ENCODE assay signal across 13 cellular contexts in genomic region chr10:78911533-78912340, GRCh38.
A peak's percentile ranks its signal among the peaks of the same experiment; 100 is the strongest.
DNase-seq lines count a peak whose midpoint lies in the region; ATAC-seq and TF ChIP-seq lines count a peak whose summit lies in the region.
"Had no signal": no experiment of that assay in that cellular context is flagged by ENCODE, and none has a peak within 500 bp of the region (broad histone marks: within the 10 kb centered on the region; RNA-seq: fewer than 3 reads in every experiment).

No MANE protein-coding gene starts in this region.

- TF ChIP-seq POLR2A in gastroesophageal sphincter (IDR thresholded peaks at IDR 0.05), result no peak

- H3K27ac ChIP-seq in Karpas-422 (ENCODE audit: low read length), result peak overlapping the region; percentile 94; the same call in 1 of the 2 replicates
- H3K27ac ChIP-seq in left lung, result no peak overlapping the region
- H3K27ac ChIP-seq in gastroesophageal sphincter, result no peak overlapping the region
- H3K27ac ChIP-seq: PC-9 had no signal

- H3K4me3 ChIP-seq in Karpas-422 (ENCODE audit: low read length) (peak overlapping the region; percentile 41; the same call in 1 of the 2 replicates), left lung (no peak overlapping the region), gastroesophageal sphincter (no peak overlapping the region)
- H3K4me3 ChIP-seq: HAP-1, PC-9 had no signal

- H4K20me1 ChIP-seq in Karpas-422 (ENCODE audit: insufficient read depth, low read depth, low read length), result no peaks in the 10 kb centered on the region

- intact Hi-C loops in left lung (cut with DNase I) (loop anchor here in 1 of 2 donors (2.0 kb wide), 1 partner anchor 27 kb away; no protein-coding TSS in a partner anchor), posterior vena cava (cut with DNase I) (no loop called here)

- DNase-seq in DMS79 (lab: John Stamatoyannopoulos, UW), result peak; percentile 64
- DNase-seq in Karpas-422, result no peak
- DNase-seq in left lung, result peak in 1 of 2 donors; percentile 57
- peak; percentile 48 for DNase-seq in posterior vena cava (ENCODE audit: low spot score)
- no peak for DNase-seq in amniotic stem cell (lab: John Stamatoyannopoulos, UW)
- DNase-seq: EL, IMR-90, NCI-H774, PC-9, SK-N-SH had no signal

- WGBS in gastroesophageal sphincter (ENCODE audit: low coverage in 1 of 2), 2 donors, result 81 to 93% methylated on average over 3 to 7 of the region's 10 CpGs

- peak overlapping the region; percentile 67 for H3K9ac ChIP-seq in Karpas-422 (ENCODE audit: low read length)
- H3K9ac ChIP-seq: SK-N-SH had no signal

- H3K27me3 ChIP-seq in Karpas-422 (ENCODE audit: low read length) (no peaks in the 10 kb centered on the region), left lung (no peaks in the 10 kb centered on the region), gastroesophageal sphincter (no peaks in the 10 kb centered on the region)

- H3K9me2 ChIP-seq in Karpas-422 (replicated peaks; ENCODE audit: insufficient read depth, low read length), result no peaks in the 10 kb centered on the region
- H3K9me2 ChIP-seq: SK-N-SH had no signal

- no peaks in the 10 kb centered on the region for H3K36me3 ChIP-seq in Karpas-422 (ENCODE audit: insufficient read depth, low read length)
- no peaks in the 10 kb centered on the region for H3K36me3 ChIP-seq in left lung
- H3K36me3 ChIP-seq in gastroesophageal sphincter, result no peaks in the 10 kb centered on the region
- H3K36me3 ChIP-seq: HAP-1 had no signal

- TF ChIP-seq EP300 in gastroesophageal sphincter (IDR thresholded peaks at IDR 0.05), result no peak

- H3K79me2 ChIP-seq in Karpas-422 (ENCODE audit: low read length), result no peaks in the 10 kb centered on the region

- ATAC-seq in left lung (peak; percentile 91), HG02840 (IDR thresholded peaks at IDR 0.05; ENCODE audit: low FRiP score, unreplicated experiment) (no peak), gastroesophageal sphincter (no peak)

- H3K4me2 ChIP-seq in Karpas-422 (ENCODE audit: low read depth, low read length, poor library complexity, severe bottlenecking), result peak overlapping the region; percentile 64
- H3K4me2 ChIP-seq: PC-9, SK-N-SH had no signal

- no peak overlapping the region for H2AFZ ChIP-seq in Karpas-422 (ENCODE audit: low read length)
- H2AFZ ChIP-seq: PC-9 had no signal

- H3K9me3 ChIP-seq in Karpas-422 (ENCODE audit: low read length) (no peaks in the 10 kb centered on the region), left lung (no peaks in the 10 kb centered on the region), gastroesophageal sphincter (no peaks in the 10 kb centered on the region)
- H3K9me3 ChIP-seq: HAP-1, SK-N-SH had no signal

- no peak for TF ChIP-seq CTCF in left lung (IDR thresholded peaks at IDR 0.05)
- no peak for TF ChIP-seq CTCF in gastroesophageal sphincter (IDR thresholded peaks at IDR 0.05)

- H3K4me1 ChIP-seq in Karpas-422 (ENCODE audit: low read length), result peaks cover 71% of the 10 kb centered on the region
- no peaks in the 10 kb centered on the region for H3K4me1 ChIP-seq in left lung
- H3K4me1 ChIP-seq in gastroesophageal sphincter, result peaks cover 0 to 14% (median 0%) of the 10 kb centered on the region in 3 donors

Comparison
In these comparisons a context has a peak if more than half of its experiments do, and no peak if none do; other contexts are left out.
1. DNase-seq: peak in DMS79 (single experiment) and posterior vena cava (single experiment); none in Karpas-422 (single experiment) and amniotic stem cell (single experiment).